In genomic region chr4:70721747-70722146, GRCh38 we compare ENCODE assay signal across 8 cellular contexts. TPM values are rescaled to one million over a fixed set of nuclear protein-coding genes. Genes with fewer than 3 reads are reported as not detected.
DNase-seq lines count a peak whose midpoint lies in the region; ATAC-seq, FAIRE-seq and TF ChIP-seq lines count a peak whose summit lies in the region.

TSS of gene RUFY3 (plus strand) at chr4:70721964. CDS start at chr4:70722574, 610 bp downstream.

- no peak within 1 kb of the TSS for H3K18ac ChIP-seq in H9 (ENCODE audit: insufficient read length, low read depth, low read length)

- intact Hi-C loops in PC-3 (cut with micrococcal nuclease) (no loop called here), lower lobe of right lung (cut with DNase I) (no loop called here)

- H3K9me3 ChIP-seq in H9 (ENCODE audit: control insufficient read depth, low read depth, low read length) (no peaks in the 10 kb centered on the region), PC-3 (ENCODE audit: low read length) (no peaks in the 10 kb centered on the region), lower lobe of right lung (no peaks in the 10 kb centered on the region)

- peak within 1 kb of the TSS; percentile 16; the same call in 1 of the 2 replicates for H3K14ac ChIP-seq in H9 (ENCODE audit: insufficient read depth, low read length)

- no peak within 1 kb of the TSS for H2AK5ac ChIP-seq in H9 (ENCODE audit: insufficient read length, low read length)

- H3T11ph ChIP-seq in H9 (ENCODE audit: low read length), result no peak within 1 kb of the TSS

- no peak within 1 kb of the TSS for H4K91ac ChIP-seq in H9 (ENCODE audit: insufficient read length, low read depth, low read length)

- H2AFZ ChIP-seq in H9 (ENCODE audit: low read length) (no peak within 1 kb of the TSS), PC-3 (ENCODE audit: low read length) (no peak within 1 kb of the TSS)

- no peak for TF ChIP-seq CTCF in H9 (conservative IDR thresholded peaks at IDR 0.05)
- TF ChIP-seq CTCF in PC-3 (conservative IDR thresholded peaks at IDR 0.05; ENCODE audit: low read depth, low read length), result no peak
- no peak for TF ChIP-seq CTCF in lower lobe of right lung (IDR thresholded peaks at IDR 0.05)

- no peak within 1 kb of the TSS for H3K4ac ChIP-seq in H9 (ENCODE audit: low read depth, low read length)

- H2BK12ac ChIP-seq in H9 (ENCODE audit: insufficient read length, low read depth, low read length), result no peak within 1 kb of the TSS

- no peak within 1 kb of the TSS for H4K5ac ChIP-seq in H9 (ENCODE audit: insufficient read length, low read depth, low read length)

- H3K23ac ChIP-seq in H9 (ENCODE audit: insufficient read length, low read depth, low read length), result no peak within 1 kb of the TSS

- H3K9me3 Mint-ChIP-seq in H9, result no peaks in the 10 kb centered on the region

- peak; percentile 6 for FAIRE-seq in A204.1 (lab: Jason Lieb, UNC)

- H3K79me2 ChIP-seq in H9 (ENCODE audit: insufficient read depth, low read length), result 0 out of 2 replicates have a peak, but pooled peaks cover 2% of the 10 kb centered on the region
- peaks cover 30% of the 10 kb centered on the region for H3K79me2 ChIP-seq in PC-3 (ENCODE audit: low read length)

- H3F3A ChIP-seq in PC-3 (ENCODE audit: low read length, unreplicated experiment), result no peaks in the 10 kb centered on the region

- CTCF ChIA-PET in PC-3 (lab: Charles Lee), result no interaction called here

- peaks cover 13 to 16% of the 10 kb centered on the region in 2 experiments for H3K4me1 Mint-ChIP-seq in H9

- H3K27ac ChIP-seq in H9 (ENCODE audit: insufficient read length, low read depth, low read length) (no peak within 1 kb of the TSS), PC-3 (ENCODE audit: low read length) (no peak within 1 kb of the TSS), lower lobe of right lung (no peak within 1 kb of the TSS)

- H3K23me2 ChIP-seq in H9 (ENCODE audit: insufficient read length, low read depth, low read length, poor library complexity, severe bottlenecking), result no peaks in the 10 kb centered on the region

- H3K27me3 Mint-ChIP-seq in H9 (ENCODE audit: low read depth), result no peaks in the 10 kb centered on the region

- no peak within 1 kb of the TSS for H2BK20ac ChIP-seq in H9 (ENCODE audit: low read depth, low read length, poor library complexity, severe bottlenecking)

- no CpG with 5 or more reads among the region's 3 CpGs for WGBS in H9 (ENCODE audit: extremely low coverage, insufficient read length, low lambda C conversion rate)

- ATAC-seq in PC-3, result no peak
- ATAC-seq in lower lobe of right lung, result peak in 1 of 2 donors; percentile 68

- H2BK120ac ChIP-seq in H9 (ENCODE audit: low read depth, low read length, poor library complexity, severe bottlenecking), result no peak within 1 kb of the TSS

- no peak within 1 kb of the TSS for H3K56ac ChIP-seq in H9 (ENCODE audit: insufficient read length, low read depth, low read length)

- no peak within 1 kb of the TSS for H4K8ac ChIP-seq in H9 (replicated peaks; ENCODE audit: insufficient read length, low read depth, low read length)

- H3K4me2 ChIP-seq in H9 (ENCODE audit: insufficient read depth, insufficient read length, low read length) (no peak within 1 kb of the TSS), PC-3 (ENCODE audit: low read length) (no peak within 1 kb of the TSS)

- H3K4me3 ChIP-seq in PC-3 (ENCODE audit: low read length) (no peak within 1 kb of the TSS), lower lobe of right lung (peak within 1 kb of the TSS; percentile 44)

- POLR2A ChIA-PET in PC-3 (lab: Charles Lee; ENCODE audit: unreplicated experiment), result no interaction called here

- no peaks in the 10 kb centered on the region; a peak in 1 of 7 replicates for H3K36me3 Mint-ChIP-seq in H9 (ENCODE audit: insufficient read depth in 1 of 3, low read depth in 3 of 3)

- H3K79me1 ChIP-seq in H9 (ENCODE audit: insufficient read depth, low read depth, low read length, poor library complexity, severe bottlenecking), result no peaks in the 10 kb centered on the region

- H3K4me3 Mint-ChIP-seq in H9, result peak within 1 kb of the TSS in 1 of 2 experiments; percentile 21; a peak in 2 of 5 replicates

- no peaks in the 10 kb centered on the region for H3K27me3 ChIP-seq in H9 (ENCODE audit: insufficient read depth, low read length)
- H3K27me3 ChIP-seq in PC-3 (ENCODE audit: low read length), result no peaks in the 10 kb centered on the region
- H3K27me3 ChIP-seq in lower lobe of right lung (ENCODE audit: low read depth), result no peaks in the 10 kb centered on the region

- H2BK15ac ChIP-seq in H9 (ENCODE audit: low read depth, low read length), result no peak within 1 kb of the TSS

- no peak within 1 kb of the TSS for H2BK5ac ChIP-seq in H9 (ENCODE audit: insufficient read length, low read length)

- BruUV-seq in PC-3 (replicated peaks; lab: Mats Ljungman, UMichigan), result no TSS peak

- H3K9ac ChIP-seq in H9 (ENCODE audit: extremely low read depth, insufficient read length, low read length) (no peak within 1 kb of the TSS), PC-3 (ENCODE audit: low read length) (no peak within 1 kb of the TSS)

- H4K20me1 ChIP-seq in H9 (ENCODE audit: control insufficient read depth, insufficient read depth, insufficient read length) (peaks cover 2% of the 10 kb centered on the region), PC-3 (ENCODE audit: low read length) (no peaks in the 10 kb centered on the region)

- H3K9me2 ChIP-seq in PC-3 (replicated peaks; ENCODE audit: low read length), result no peaks in the 10 kb centered on the region

- no peak for DNase-seq in H9
- DNase-seq in PC-3, result no peak
- peak; percentile 93 for DNase-seq in dedifferentiated amniotic fluid mesenchymal stem cell (ENCODE audit: extremely low spot score)
- DNase-seq in lower lobe of right lung, result no peak
- DNase-seq in superior temporal gyrus (ENCODE audit: extremely low spot score), result peak; percentile 96
- no peak for DNase-seq in T-helper 9 cell
- no peak for DNase-seq in GM19240 (ENCODE audit: insufficient read length, low spot score)

- no peaks in the 10 kb centered on the region for H3K36me3 ChIP-seq in PC-3 (ENCODE audit: low read depth, low read length)
- no peaks in the 10 kb centered on the region for H3K36me3 ChIP-seq in lower lobe of right lung

- peak within 1 kb of the TSS; percentile 61 to 77 (median 70); a peak in 5 of 7 replicates for H3K27ac Mint-ChIP-seq in H9

- H3K4me1 ChIP-seq in H9 (ENCODE audit: insufficient read depth, low read length), result peaks cover 5% of the 10 kb centered on the region; the same call in 1 of the 2 replicates
- H3K4me1 ChIP-seq in PC-3 (ENCODE audit: insufficient read depth, low read length), result no peaks in the 10 kb centered on the region
- peaks cover 6% of the 10 kb centered on the region for H3K4me1 ChIP-seq in lower lobe of right lung

RNA-seq across cellular contexts. Expression of gene RUFY3, which starts in this region (rescaled TPM):
- total RNA-seq in H9 (2021) (41.7 and 48.0 TPM in 2 replicates), PC-3 (2014; rRNA removed) (22.1 and 25.6 TPM in 2 replicates), lower lobe of right lung (92.4 TPM)

Comparison
In these comparisons a context has a peak if more than half of its experiments do, and no peak if none do; other contexts are left out.
1. DNase-seq: peak in dedifferentiated amniotic fluid mesenchymal stem cell (single experiment) and superior temporal gyrus (single experiment); none in H9 (single experiment), PC-3 (single experiment), lower lobe of right lung (single experiment), T-helper 9 cell (single experiment) and GM19240 (single experiment).